In the genomic region with DNA sequence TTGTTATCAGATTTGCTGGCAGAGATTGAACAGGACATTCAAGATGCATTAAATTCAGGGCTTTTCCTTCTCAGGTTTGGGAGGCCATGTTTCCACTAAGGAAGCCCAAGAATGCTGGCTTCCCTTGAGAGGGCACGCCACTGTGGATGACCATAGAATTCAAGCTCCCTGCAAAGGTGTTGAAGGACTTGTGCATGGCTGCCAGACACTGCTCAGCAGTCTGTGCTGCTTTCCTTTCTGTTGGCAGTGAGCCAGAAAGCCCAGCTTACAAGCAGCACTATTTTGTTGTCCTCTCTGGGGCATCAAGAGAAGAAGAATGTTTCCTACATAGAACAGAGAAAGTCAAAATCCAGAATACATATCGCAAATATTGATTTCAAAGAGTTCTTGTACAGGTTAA, we compare ENCODE assay signal across 24 cellular contexts.
A peak's percentile ranks its signal among the peaks of the same experiment; 100 is the strongest.
DNase-seq lines count a peak whose midpoint lies in the region; ATAC-seq lines count a peak whose summit lies in the region.
"Had no signal": no experiment of that assay in that cellular context is flagged by ENCODE, and none has a peak within 500 bp of the region (broad histone marks: within the 10 kb centered on the region; RNA-seq: fewer than 3 reads in every experiment).

No MANE protein-coding gene starts in this region.

- DNase-seq in DMS 273 (lab: John Stamatoyannopoulos, UW; ENCODE audit: unreplicated experiment) (peak; percentile 0), DMS 273 treated with DMSO at 0.1 percent for 48 hours (lab: John Stamatoyannopoulos, UW) (no peak), NCI-H748 (lab: John Stamatoyannopoulos, UW; ENCODE audit: unreplicated experiment) (peak; percentile 85), mesenchymal stem cell (peak; percentile 1), T-helper 1 cell (no peak)
- DNase-seq in naive thymus-derived CD4-positive, alpha-beta T cell, result no peak
- DNase-seq: activated CD4-positive, alpha-beta T cell treated with anti-CD3 and anti-CD28 coated beads for 4 hours; activated naive CD4-positive, alpha-beta T cell treated with Interleukin-2 at 50 U/mL for 16 hours; cortex of kidney; EL; NCI-H2107; nephron progenitor cell; stimulated activated CD4-positive, alpha-beta T cell treated with anti-CD3 and anti-CD28 coated beads, Interleukin-15, amount 100 ng/mL, for 24 hours had no signal

- H2BK5ac ChIP-seq in mesenchymal stem cell (ENCODE audit: low read depth, low read length, poor library complexity, severe bottlenecking), result no peak overlapping the region

- CTCF ChIA-PET in naive thymus-derived CD4-positive, alpha-beta T cell (lab: Charles Lee), result no interaction called here

- no peak overlapping the region for H3K4me3 Mint-ChIP-seq in naive thymus-derived CD4-positive, alpha-beta T cell
- H3K4me3 Mint-ChIP-seq: nephron progenitor cell; stimulated activated naive CD8-positive, alpha-beta T cell treated with anti-CD3 and anti-CD28 coated beads, Interleukin-15, Interleukin-2, amounts not matched to agents 100 ng/mL and 50 ng/mL, for 24 hours had no signal

- H2BK12ac ChIP-seq in mesenchymal stem cell (ENCODE audit: low read length in 2 of 2), result no peak overlapping the region

- H3K27ac ChIP-seq in HUES64 (ENCODE audit: low read depth, low read length), result peak overlapping the region; percentile 60; the same call in 1 of the 2 replicates
- H3K27ac ChIP-seq in mesenchymal stem cell (ENCODE audit: low read length, poor library complexity, severe bottlenecking), result no peak overlapping the region
- no peak overlapping the region for H3K27ac ChIP-seq in naive thymus-derived CD4-positive, alpha-beta T cell (ENCODE audit: low read depth, low read length)
- H3K27ac ChIP-seq: 22Rv1, ascending aorta, C4-2B, epithelial cell of prostate, gastroesophageal sphincter, KMS-11, SJCRH30 had no signal

- no peaks in the 10 kb centered on the region for H3K36me3 Mint-ChIP-seq in naive thymus-derived CD4-positive, alpha-beta T cell

- H3K4me3 ChIP-seq in HUES64 (ENCODE audit: low read length) (no peak overlapping the region), mesenchymal stem cell (ENCODE audit: insufficient read depth in 1 of 2, low read depth in 1 of 2, low read length in 2 of 2) (no peak overlapping the region)
- H3K4me3 ChIP-seq in naive thymus-derived CD4-positive, alpha-beta T cell (ENCODE audit: low read length), result no peak overlapping the region
- H3K4me3 ChIP-seq: ascending aorta, gastroesophageal sphincter, lung, SJCRH30 had no signal

- H3K27ac Mint-ChIP-seq in naive thymus-derived CD4-positive, alpha-beta T cell, result no peak overlapping the region
- H3K27ac Mint-ChIP-seq: nephron progenitor cell; stimulated activated naive CD8-positive, alpha-beta T cell treated with anti-CD3 and anti-CD28 coated beads, Interleukin-15, Interleukin-2, amounts not matched to agents 100 ng/mL and 50 ng/mL, for 24 hours had no signal

- no peaks in the 10 kb centered on the region for H3K36me3 ChIP-seq in HUES64 (ENCODE audit: insufficient read depth, low read length)
- H3K36me3 ChIP-seq in mesenchymal stem cell (ENCODE audit: control insufficient read depth in 1 of 2, insufficient read depth in 2 of 2, low read depth in 1 of 2, low read length in 2 of 2), result no peaks in the 10 kb centered on the region
- no peaks in the 10 kb centered on the region for H3K36me3 ChIP-seq in naive thymus-derived CD4-positive, alpha-beta T cell (ENCODE audit: control insufficient read depth in 2 of 3, insufficient read depth in 3 of 3, low read length in 3 of 3)
- H3K36me3 ChIP-seq: ascending aorta, gastroesophageal sphincter, SJCRH30 had no signal

- intact Hi-C loops in naive thymus-derived CD4-positive, alpha-beta T cell (cut with micrococcal nuclease), result no loop called here

- H2BK15ac ChIP-seq in mesenchymal stem cell (ENCODE audit: low read depth, poor library complexity, severe bottlenecking), result no peak overlapping the region

- no peak overlapping the region for H3K23ac ChIP-seq in mesenchymal stem cell (ENCODE audit: low read length in 2 of 2)

- no peak overlapping the region for H2BK120ac ChIP-seq in mesenchymal stem cell (ENCODE audit: low read depth, low read length)

- H3K4ac ChIP-seq in mesenchymal stem cell (ENCODE audit: low read depth in 1 of 2, low read length in 2 of 2), result no peak overlapping the region

- no peak overlapping the region for H4K91ac ChIP-seq in mesenchymal stem cell (ENCODE audit: low read length)

- H3K9me3 Mint-ChIP-seq in naive thymus-derived CD4-positive, alpha-beta T cell, result peaks cover 0 to 10% (median 2%) of the 10 kb centered on the region in 11 donors
- H3K9me3 Mint-ChIP-seq: nephron progenitor cell had no signal

- H3K27me3 ChIP-seq in HUES64 (ENCODE audit: insufficient read depth, low read length), result no peaks in the 10 kb centered on the region
- no peaks in the 10 kb centered on the region for H3K27me3 ChIP-seq in mesenchymal stem cell (ENCODE audit: control insufficient read depth in 1 of 2, insufficient read depth in 1 of 2, low read length in 2 of 2)
- no peaks in the 10 kb centered on the region for H3K27me3 ChIP-seq in naive thymus-derived CD4-positive, alpha-beta T cell (ENCODE audit: control insufficient read depth in 2 of 2, insufficient read depth in 2 of 2, low read length in 2 of 2)
- H3K27me3 ChIP-seq: ascending aorta, gastroesophageal sphincter had no signal

- no peaks in the 10 kb centered on the region for H3K27me3 Mint-ChIP-seq in naive thymus-derived CD4-positive, alpha-beta T cell
- H3K27me3 Mint-ChIP-seq: stimulated activated naive CD8-positive, alpha-beta T cell treated with anti-CD3 and anti-CD28 coated beads, Interleukin-15, Interleukin-2, amounts not matched to agents 100 ng/mL and 50 ng/mL, for 24 hours had no signal

- H4K8ac ChIP-seq in mesenchymal stem cell (ENCODE audit: low read length), result no peak overlapping the region

- H3K9ac ChIP-seq in HUES64 (ENCODE audit: low read depth, low read length), result no peak overlapping the region
- no peak overlapping the region for H3K9ac ChIP-seq in mesenchymal stem cell (ENCODE audit: low read length)
- H3K9ac ChIP-seq: KMS-11 had no signal

- no peak overlapping the region for H3K4me2 ChIP-seq in mesenchymal stem cell (ENCODE audit: low read length, poor library complexity, severe bottlenecking)
- H3K4me2 ChIP-seq: KMS-11 had no signal

- H3K14ac ChIP-seq in mesenchymal stem cell (ENCODE audit: low read length in 2 of 2), result no peak overlapping the region

- H2AK5ac ChIP-seq in mesenchymal stem cell (ENCODE audit: low read length, severe bottlenecking), result no peak overlapping the region

- no peak overlapping the region for H2AFZ ChIP-seq in mesenchymal stem cell (ENCODE audit: low read depth, low read length)

- no peaks in the 10 kb centered on the region for H3K79me1 ChIP-seq in mesenchymal stem cell (replicated peaks; ENCODE audit: low read length, poor library complexity, severe bottlenecking)

- ATAC-seq in naive thymus-derived CD4-positive, alpha-beta T cell, result no peak
- no peak for ATAC-seq in GM19023 (IDR thresholded peaks at IDR 0.05; ENCODE audit: unreplicated experiment)
- ATAC-seq: gastroesophageal sphincter had no signal

- no peaks in the 10 kb centered on the region for H3K4me1 Mint-ChIP-seq in naive thymus-derived CD4-positive, alpha-beta T cell

- H3K4me1 ChIP-seq in HUES64 (ENCODE audit: insufficient read depth, low read length) (peaks cover 32% of the 10 kb centered on the region), mesenchymal stem cell (ENCODE audit: control insufficient read depth, insufficient read depth, low read depth, low read length) (no peaks in the 10 kb centered on the region)
- H3K4me1 ChIP-seq in naive thymus-derived CD4-positive, alpha-beta T cell (ENCODE audit: control insufficient read depth in 2 of 2, insufficient read depth in 2 of 2, low read length in 2 of 2), result no peaks in the 10 kb centered on the region
- H3K4me1 ChIP-seq: ascending aorta, gastroesophageal sphincter, SJCRH30 had no signal

- 95% methylated on average over 2 of the region's 2 CpGs for WGBS in HUES64
- WGBS in mesenchymal stem cell, result 80% methylated on average over 1 of the region's 2 CpGs

- H3K9me3 ChIP-seq in HUES64 (ENCODE audit: insufficient read depth, low read depth, low read length) (no peaks in the 10 kb centered on the region), mesenchymal stem cell (ENCODE audit: control insufficient read depth, low read length) (no peaks in the 10 kb centered on the region)
- no peaks in the 10 kb centered on the region for H3K9me3 ChIP-seq in naive thymus-derived CD4-positive, alpha-beta T cell (ENCODE audit: control insufficient read depth in 2 of 3, low read length in 3 of 3)
- H3K9me3 ChIP-seq: ascending aorta, gastroesophageal sphincter, SJCRH30 had no signal

- POLR2A ChIA-PET in naive thymus-derived CD4-positive, alpha-beta T cell (lab: Charles Lee), result no interaction called here

- no peak overlapping the region for H3K18ac ChIP-seq in mesenchymal stem cell (ENCODE audit: low read depth in 1 of 2, low read length in 2 of 2)

Comparison
In these comparisons a context has a peak if more than half of its experiments do, and no peak if none do; other contexts are left out.
1. DNase-seq: peak in DMS 273 (single experiment), NCI-H748 (single experiment) and mesenchymal stem cell (single experiment); none in DMS 273 treated with DMSO at 0.1 percent for 48 hours (single experiment), naive thymus-derived CD4-positive, alpha-beta T cell (0 of 9) and T-helper 1 cell (0 of 5).